ENCODE assay signal across 22 cellular contexts in the genomic region with DNA sequence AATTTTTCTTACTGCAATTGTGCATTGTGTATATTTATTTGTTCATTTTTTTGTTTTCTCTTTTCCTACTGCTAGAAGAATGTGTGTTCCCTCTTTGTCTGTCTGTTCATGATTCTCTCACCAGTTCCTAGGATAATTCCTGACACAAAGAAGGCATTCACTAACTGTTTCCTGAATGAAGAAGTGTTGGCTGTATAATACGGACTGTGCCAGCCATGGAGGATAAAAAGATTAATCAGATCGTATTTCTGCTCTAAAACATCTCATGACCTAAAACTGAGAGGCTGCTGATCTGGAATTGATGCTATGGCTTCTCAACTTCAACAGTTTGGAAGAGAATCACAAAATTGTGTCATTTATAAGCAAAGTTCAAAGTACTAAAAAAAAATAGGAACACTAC.
"Had no signal": no experiment of that assay in that cellular context is flagged by ENCODE, and none has a peak within 500 bp of the region (broad histone marks: within the 10 kb centered on the region; RNA-seq: fewer than 3 reads in every experiment).

No MANE protein-coding gene starts in this region.

- DNase-seq: Kasumi-1, MV-4-11, NCI-H1048, NCI-H1105, NCI-H1417, NCI-H1436 treated with DMSO at 0.1 percent for 48 hours, NCI-H1694 treated with DMSO at 0.1 percent for 48 hours, NCI-H1930, NCI-H2081, NCI-H2171, NCI-H226, NCI-H446, NCI-H510A, NCI-H524 treated with DMSO at 0.1 percent for 48 hours, NCI-H69, NCI-H774, Right ventricle myocardium superior, RPMI8226, SIG-M5, SK-N-SH had no signal

- H3K4me1 Mint-ChIP-seq: IgD-negative memory B cell had no signal

- H3K36me3 Mint-ChIP-seq: IgD-negative memory B cell had no signal

- H3K27ac Mint-ChIP-seq: IgD-negative memory B cell had no signal

- ATAC-seq: K562 had no signal

- H3K27me3 Mint-ChIP-seq: IgD-negative memory B cell had no signal

- H3K4me3 Mint-ChIP-seq: IgD-negative memory B cell had no signal
